8 cellular contexts compared by ENCODE assay signal in genomic region chr5:32585122-32585445, GRCh38. TPM values are rescaled to one million over a fixed set of nuclear protein-coding genes. Genes with fewer than 3 reads are reported as not detected.
A peak's percentile ranks its signal among the peaks of the same experiment; 100 is the strongest.
DNase-seq lines count a peak whose midpoint lies in the region; ATAC-seq and TF ChIP-seq lines count a peak whose summit lies in the region.

No MANE protein-coding gene starts in this region.

- H4K20me1 ChIP-seq in H9 (ENCODE audit: control insufficient read depth, insufficient read depth, insufficient read length): no peaks in the 10 kb centered on the region

- H3T11ph ChIP-seq in H9 (ENCODE audit: low read length): no peak overlapping the region

- ATAC-seq in gastroesophageal sphincter (no peak), HG02759 (IDR thresholded peaks at IDR 0.05; ENCODE audit: unreplicated experiment) (no peak), GM21360 (IDR thresholded peaks at IDR 0.05; ENCODE audit: unreplicated experiment) (no peak), GM21526 (IDR thresholded peaks at IDR 0.05; ENCODE audit: low FRiP score, unreplicated experiment) (no peak)

- WGBS in H9 (ENCODE audit: extremely low coverage, insufficient read length, low lambda C conversion rate): no CpG with 5 or more reads among the region's 8 CpGs
- 38 to 49% methylated on average over 4 of the region's 8 CpGs for WGBS in gastroesophageal sphincter (ENCODE audit: low coverage in 1 of 2), 2 donors

- no peaks in the 10 kb centered on the region; a peak in 1 of 5 replicates for H3K9me3 Mint-ChIP-seq in H9

- H3K9ac ChIP-seq in H9 (ENCODE audit: extremely low read depth, insufficient read length, low read length) (peak overlapping the region; percentile 28), skeletal muscle tissue (ENCODE audit: low read depth in 1 of 3, low read length in 3 of 3) (no peak overlapping the region)

- no peaks in the 10 kb centered on the region for H3K79me1 ChIP-seq in H9 (ENCODE audit: insufficient read depth, low read depth, low read length, poor library complexity, severe bottlenecking)

- no peak overlapping the region for H2BK5ac ChIP-seq in H9 (ENCODE audit: insufficient read length, low read length)

- H2AK5ac ChIP-seq in H9 (ENCODE audit: insufficient read length, low read length): no peak overlapping the region

- peaks cover 3 to 12% (median 11%) of the 10 kb centered on the region in 3 experiments; a peak in 5 of 7 replicates for H3K36me3 Mint-ChIP-seq in H9 (ENCODE audit: insufficient read depth in 1 of 3, low read depth in 3 of 3)

- H3K27me3 ChIP-seq in H9 (ENCODE audit: insufficient read depth, low read length): no peaks in the 10 kb centered on the region
- H3K27me3 ChIP-seq in gastroesophageal sphincter: no peaks in the 10 kb centered on the region
- H3K27me3 ChIP-seq in skeletal muscle tissue (ENCODE audit: control insufficient read depth in 3 of 3, insufficient read depth in 3 of 3, low read length in 3 of 3): no peaks in the 10 kb centered on the region

- H3K27me3 Mint-ChIP-seq in H9 (ENCODE audit: low read depth): no peaks in the 10 kb centered on the region

- no peaks in the 10 kb centered on the region for H3K9me3 ChIP-seq in H9 (ENCODE audit: control insufficient read depth, low read depth, low read length)
- H3K9me3 ChIP-seq in gastroesophageal sphincter: peaks cover 0 to 16% (median 0%) of the 10 kb centered on the region in 3 donors
- H3K9me3 ChIP-seq in skeletal muscle tissue (ENCODE audit: control insufficient read depth in 3 of 3, low read length in 3 of 3): no peaks in the 10 kb centered on the region

- no peak for DNase-seq in H9
- no peak for DNase-seq in hypothalamus (lab: John Stamatoyannopoulos, UW)

- peak overlapping the region; percentile 71 for H2AFZ ChIP-seq in H9 (ENCODE audit: low read length)

- H2BK12ac ChIP-seq in H9 (ENCODE audit: insufficient read length, low read depth, low read length): peak overlapping the region; percentile 74

- no peak overlapping the region for H4K91ac ChIP-seq in H9 (ENCODE audit: insufficient read length, low read depth, low read length)

- no peak overlapping the region for H3K4ac ChIP-seq in H9 (ENCODE audit: low read depth, low read length)

- peaks cover 46 to 53% of the 10 kb centered on the region in 2 experiments for H3K4me1 Mint-ChIP-seq in H9

- no peak overlapping the region for H2BK120ac ChIP-seq in H9 (ENCODE audit: low read depth, low read length, poor library complexity, severe bottlenecking)

- no peak overlapping the region for H4K5ac ChIP-seq in H9 (ENCODE audit: insufficient read length, low read depth, low read length)

- H3K27ac ChIP-seq in H9 (ENCODE audit: insufficient read length, low read depth, low read length): peak overlapping the region; percentile 71
- H3K27ac ChIP-seq in gastroesophageal sphincter: peak overlapping the region in 3 of 4 donors; percentile 98 to 100 (median 98)
- peak overlapping the region; percentile 100 for H3K27ac ChIP-seq in skeletal muscle tissue (ENCODE audit: low read depth, low read length)

- H3K23ac ChIP-seq in H9 (ENCODE audit: insufficient read length, low read depth, low read length): no peak overlapping the region

- no peak overlapping the region for H2BK15ac ChIP-seq in H9 (ENCODE audit: low read depth, low read length)

- no peak overlapping the region for H3K56ac ChIP-seq in H9 (ENCODE audit: insufficient read length, low read depth, low read length)

- TF ChIP-seq CTCF in H9 (conservative IDR thresholded peaks at IDR 0.05) (no peak), WI38 (IDR thresholded peaks at IDR 0.05; ENCODE audit: low read depth, low read length) (no peak), gastroesophageal sphincter (IDR thresholded peaks at IDR 0.05) (no peak)

- H3K4me2 ChIP-seq in H9 (ENCODE audit: insufficient read depth, insufficient read length, low read length): peak overlapping the region; percentile 44

- TF ChIP-seq EP300 in gastroesophageal sphincter (IDR thresholded peaks at IDR 0.05): no peak

- peak overlapping the region; percentile 94 to 96 for H3K4me3 Mint-ChIP-seq in H9

- H3K4me3 ChIP-seq in WI38 (ENCODE audit: low read depth, low read length) (peak overlapping the region; percentile 87), gastroesophageal sphincter (peak overlapping the region; percentile 69 to 99), skeletal muscle tissue (ENCODE audit: low read length in 3 of 3) (peak overlapping the region; percentile 80 to 90 (median 90))

- peaks cover 14% of the 10 kb centered on the region for H3K4me1 ChIP-seq in H9 (ENCODE audit: insufficient read depth, low read length)
- peaks cover 7 to 42% (median 8%) of the 10 kb centered on the region in 3 donors for H3K4me1 ChIP-seq in gastroesophageal sphincter
- H3K4me1 ChIP-seq in skeletal muscle tissue (ENCODE audit: control insufficient read depth in 3 of 3, insufficient read depth in 3 of 3, low read length in 3 of 3): peaks cover 7 to 13% (median 9%) of the 10 kb centered on the region in 3 donors

- no peaks in the 10 kb centered on the region for H3K23me2 ChIP-seq in H9 (ENCODE audit: insufficient read length, low read depth, low read length, poor library complexity, severe bottlenecking)

- H3K36me3 ChIP-seq in gastroesophageal sphincter (peaks cover 0 to 12% of the 10 kb centered on the region in 2 donors), skeletal muscle tissue (ENCODE audit: control insufficient read depth in 3 of 3, insufficient read depth in 3 of 3, low read length in 3 of 3) (peaks cover 2 to 13% (median 12%) of the 10 kb centered on the region in 3 donors)

- peak overlapping the region; percentile 73 to 96 (median 89); a peak in 6 of 7 replicates for H3K27ac Mint-ChIP-seq in H9

- TF ChIP-seq POLR2A in gastroesophageal sphincter (IDR thresholded peaks at IDR 0.05): no peak

- H3K14ac ChIP-seq in H9 (ENCODE audit: insufficient read depth, low read length): no peak overlapping the region; the same call in 1 of the 2 replicates

- H4K8ac ChIP-seq in H9 (replicated peaks; ENCODE audit: insufficient read length, low read depth, low read length): no peak overlapping the region

- H2BK20ac ChIP-seq in H9 (ENCODE audit: low read depth, low read length, poor library complexity, severe bottlenecking): no peak overlapping the region

- no peak overlapping the region for H3K18ac ChIP-seq in H9 (ENCODE audit: insufficient read length, low read depth, low read length)

- H3K79me2 ChIP-seq in H9 (ENCODE audit: insufficient read depth, low read length): peaks cover 22% of the 10 kb centered on the region; the same call in 1 of the 2 replicates

RNA-seq across cellular contexts. Expression of gene SUB1, which starts 0.3 kb away (rescaled TPM):
- total RNA-seq in H9 (2021): 288 and 296 TPM in 2 replicates
- 100 to 1,000 TPM; 122 to 221 (median 149) TPM for total RNA-seq in gastroesophageal sphincter
- 98.1 TPM for total RNA-seq in skeletal muscle tissue
